In genomic region chr16:82011199-82011641, GRCh38 we compare ENCODE assay signal across 8 cellular contexts. TPM values are rescaled to one million over a fixed set of nuclear protein-coding genes. Genes with fewer than 3 reads are reported as not detected.
DNase-seq lines count a peak whose midpoint lies in the region; ATAC-seq and TF ChIP-seq lines count a peak whose summit lies in the region.

Gene SDR42E1, minus strand, starts transcription at chr16:82011470. Its CDS starts 10,612 bp downstream, at chr16:82000858.

- in situ Hi-C loops in astrocyte of the spinal cord (cut with HindIII; ENCODE audit: low sequenced_read_pairs): no loop called here

- H3K79me2 ChIP-seq in PC-3 (ENCODE audit: low read length): no peaks in the 10 kb centered on the region

- TF ChIP-seq CTCF in astrocyte of the spinal cord (IDR thresholded peaks at IDR 0.05; ENCODE audit: low read depth, low read length) (no peak), thoracic aorta (IDR thresholded peaks at IDR 0.05) (no peak), PC-3 (conservative IDR thresholded peaks at IDR 0.05; ENCODE audit: low read depth, low read length) (no peak)

- TF ChIP-seq POLR2A in GM19193 (IDR thresholded peaks at IDR 0.05; ENCODE audit: extremely low read depth, insufficient read depth, insufficient read length): peak; percentile 62

- no peak within 1 kb of the TSS for H3K27ac ChIP-seq in thoracic aorta
- no peak within 1 kb of the TSS for H3K27ac ChIP-seq in PC-3 (ENCODE audit: low read length)

- no peaks in the 10 kb centered on the region for H3K9me2 ChIP-seq in PC-3 (replicated peaks; ENCODE audit: low read length)

- POLR2A ChIA-PET in PC-3 (lab: Charles Lee; ENCODE audit: unreplicated experiment): no interaction called here

- H3K4me1 ChIP-seq in thoracic aorta (ENCODE audit: control insufficient read depth in 1 of 2, low read depth in 2 of 2) (peaks cover 0 to 4% of the 10 kb centered on the region in 2 donors), PC-3 (ENCODE audit: insufficient read depth, low read length) (no peaks in the 10 kb centered on the region)

- peak within 1 kb of the TSS; percentile 22 for H3K4me3 ChIP-seq in astrocyte of the spinal cord (ENCODE audit: low read depth, low read length)
- peak within 1 kb of the TSS; percentile 55 for H3K4me3 ChIP-seq in thoracic aorta
- H3K4me3 ChIP-seq in PC-3 (ENCODE audit: low read length): no peak within 1 kb of the TSS

- peak; percentile 96 for ATAC-seq in HG03432 (IDR thresholded peaks at IDR 0.05; ENCODE audit: unreplicated experiment)
- ATAC-seq in thoracic aorta (ENCODE audit: insufficient number of reproducible peaks, low FRiP score, low read depth): no peak
- no peak for ATAC-seq in PC-3

- intact Hi-C loops in PC-3 (cut with micrococcal nuclease): no loop called here

- H3K9ac ChIP-seq in PC-3 (ENCODE audit: low read length): no peak within 1 kb of the TSS

- DNase-seq in T follicular helper cell (ENCODE audit: low read depth) (peak; percentile 48), astrocyte of the spinal cord (ENCODE audit: low read depth, low spot score) (no peak), myocyte (ENCODE audit: low read depth) (peak; percentile 38), thoracic aorta (ENCODE audit: low spot score) (no peak), PC-3 (no peak), anterior cingulate cortex (lab: John Stamatoyannopoulos, UW) (no peak)

- H2AFZ ChIP-seq in PC-3 (ENCODE audit: low read length): no peak within 1 kb of the TSS

- no TSS peak for BruUV-seq in PC-3 (replicated peaks; lab: Mats Ljungman, UMichigan)

- no peaks in the 10 kb centered on the region for H3K36me3 ChIP-seq in thoracic aorta
- H3K36me3 ChIP-seq in PC-3 (ENCODE audit: low read depth, low read length): no peaks in the 10 kb centered on the region

- H3F3A ChIP-seq in PC-3 (ENCODE audit: low read length, unreplicated experiment): no peaks in the 10 kb centered on the region

- no peaks in the 10 kb centered on the region for H4K20me1 ChIP-seq in PC-3 (ENCODE audit: low read length)

- CTCF ChIA-PET in PC-3 (lab: Charles Lee): no interaction called here

- no peak within 1 kb of the TSS for H3K4me2 ChIP-seq in PC-3 (ENCODE audit: low read length)

- peaks cover 5% of the 10 kb centered on the region for H3K9me3 ChIP-seq in thoracic aorta
- 0 out of 2 replicates have a peak, but pooled peaks cover 4% of the 10 kb centered on the region for H3K9me3 ChIP-seq in PC-3 (ENCODE audit: low read length)

- no peaks in the 10 kb centered on the region for H3K27me3 ChIP-seq in thoracic aorta (replicated peaks; ENCODE audit: insufficient read depth)
- H3K27me3 ChIP-seq in PC-3 (ENCODE audit: low read length): no peaks in the 10 kb centered on the region

RNA-seq across cellular contexts. Expression of gene SDR42E1, which starts in this region (rescaled TPM):
- total RNA-seq in myocyte: 0.62 and 1.0 TPM in 2 replicates
- polyA plus RNA-seq in myocyte (2012): 1.2 TPM
- under 1 TPM; 0.41 to 0.56 TPM for total RNA-seq in thoracic aorta
- not detected in 2 replicates for total RNA-seq in PC-3 (2014; rRNA removed)

Comparison
In these comparisons a context has a peak if more than half of its experiments do, and no peak if none do; other contexts are left out.
1. DNase-seq: peak in T follicular helper cell (single experiment) and myocyte (single experiment); none in astrocyte of the spinal cord (single experiment), thoracic aorta (single experiment), PC-3 (single experiment) and anterior cingulate cortex (0 of 58).